8 cellular contexts compared by ENCODE assay signal in genomic region chr7:54758702-54759665, GRCh38. TPM values are rescaled to one million over a fixed set of nuclear protein-coding genes. Genes with fewer than 3 reads are reported as not detected.
DNase-seq lines count a peak whose midpoint lies in the region; ATAC-seq and TF ChIP-seq lines count a peak whose summit lies in the region.

SEC61G (minus strand) TSS chr7:54759211; CDS start chr7:54757588, 1,623 bp downstream.

- DNase-seq in AG10803 (ENCODE audit: low read depth) (peak; percentile 98), NCI-H460 (ENCODE audit: extremely low read depth, low read depth) (peak; percentile 83), cerebellar nuclear complex (lab: John Stamatoyannopoulos, UW) (peak; percentile 56 to 75), islet precursor cell (peak; percentile 98)
- peak; percentile 94 for DNase-seq in activated CD4-positive, CD25-positive, alpha-beta regulatory T cell treated with anti-CD3 and anti-CD28 coated beads, Interleukin-2, amount 50 U/mL, for 72 hours
- DNase-seq in stimulated activated CD4-positive, alpha-beta T cell treated with anti-CD3 and anti-CD28 coated beads, Interleukin-12 subunit alpha, Interleukin-12 subunit beta, amount 100 ng/mL, for 48 hours (ENCODE audit: low read depth in 2 of 3, low spot score in 1 of 3), result peak; percentile 93 to 94 (median 93)

- H3K4me3 ChIP-seq in AG10803 (ENCODE audit: low read length), result peak within 1 kb of the TSS; percentile 91

- ATAC-seq in GM19043 (IDR thresholded peaks at IDR 0.05; ENCODE audit: low read depth, unreplicated experiment) (peak; percentile 97), HG03378 (IDR thresholded peaks at IDR 0.05; ENCODE audit: unreplicated experiment) (peak; percentile 95)

- TF ChIP-seq CTCF in AG10803 (conservative IDR thresholded peaks at IDR 0.05; ENCODE audit: low read length), result no peak

RNA-seq across cellular contexts. Expression of gene SEC61G, which starts in this region (rescaled TPM):
- total RNA-seq in NCI-H460 (2014; rRNA removed; shearing (Covaris generic)), result 138 and 141 TPM in 2 replicates
- 270 and 462 TPM in 2 replicates for polyA plus RNA-seq in NCI-H460 (2014; cell fraction: nucleus; rRNA removed)

Comparison
In these comparisons a context has a peak if more than half of its experiments do, and no peak if none do; other contexts are left out.
1. Peak in every context shown above with its lines: DNase-seq, ATAC-seq and H3K4me3 ChIP-seq.